ENCODE assay signal across 11 cellular contexts in genomic region chr4:184281231-184282139, GRCh38.
DNase-seq lines count a peak whose midpoint lies in the region; ATAC-seq lines count a peak whose summit lies in the region.
"Had no signal": no experiment of that assay in that cellular context is flagged by ENCODE, and none has a peak within 500 bp of the region (broad histone marks: within the 10 kb centered on the region; RNA-seq: fewer than 3 reads in every experiment).

No MANE protein-coding gene starts in this region.

- no peaks in the 10 kb centered on the region for H3K36me3 ChIP-seq in aorta (ENCODE audit: control insufficient read depth in 1 of 2, insufficient read depth in 2 of 2, low read length in 1 of 2)
- H3K36me3 ChIP-seq: brain microvascular endothelial cell had no signal

- peak overlapping the region; percentile 95 for H3K27ac Mint-ChIP-seq in activated CD8-positive, alpha-beta memory T cell treated with anti-CD3 and anti-CD28 coated beads, Interleukin-2, amount 10 ng/mL, durations not matched to agents 7 days and 5 days
- peak overlapping the region; percentile 89 for H3K27ac Mint-ChIP-seq in stimulated activated effector memory CD8-positive, alpha-beta T cell treated with anti-CD3 and anti-CD28 coated beads, Interleukin-12 subunit alpha, Interleukin-12 subunit beta, amount 100 ng/mL, for 72 hours

- no peaks in the 10 kb centered on the region for H3K9me3 ChIP-seq in aorta (ENCODE audit: control insufficient read depth, low read length)

- intact Hi-C loops in aorta (cut with DNase I) = no loop called here

- CTCF ChIA-PET in activated CD8-positive, alpha-beta memory T cell treated with anti-CD3 and anti-CD28 coated beads, Interleukin-2, amount 10 ng/mL, durations not matched to agents 7 days and 5 days (lab: Charles Lee) = interaction anchor here (0.7 to 7.4 kb wide), 14 partner anchors 8 to 452 kb away, joined by 3 to 153 read pairs (median 4); partner anchors contain the start of gene CENPU

- peak overlapping the region; percentile 42 for H3K4me3 Mint-ChIP-seq in activated CD8-positive, alpha-beta memory T cell treated with anti-CD3 and anti-CD28 coated beads, Interleukin-2, amount 10 ng/mL, durations not matched to agents 7 days and 5 days
- peak overlapping the region; percentile 58 for H3K4me3 Mint-ChIP-seq in stimulated activated effector memory CD8-positive, alpha-beta T cell treated with anti-CD3 and anti-CD28 coated beads, Interleukin-12 subunit alpha, Interleukin-12 subunit beta, amount 100 ng/mL, for 72 hours

- no peaks in the 10 kb centered on the region for H3K27me3 Mint-ChIP-seq in activated CD8-positive, alpha-beta memory T cell treated with anti-CD3 and anti-CD28 coated beads, Interleukin-2, amount 10 ng/mL, durations not matched to agents 7 days and 5 days

- peaks cover 12% of the 10 kb centered on the region for H3K36me3 Mint-ChIP-seq in activated CD8-positive, alpha-beta memory T cell treated with anti-CD3 and anti-CD28 coated beads, Interleukin-2, amount 10 ng/mL, durations not matched to agents 7 days and 5 days
- H3K36me3 Mint-ChIP-seq in stimulated activated effector memory CD8-positive, alpha-beta T cell treated with anti-CD3 and anti-CD28 coated beads, Interleukin-12 subunit alpha, Interleukin-12 subunit beta, amount 100 ng/mL, for 72 hours = no peaks in the 10 kb centered on the region

- H3K27me3 ChIP-seq in aorta (ENCODE audit: control insufficient read depth in 1 of 2, insufficient read depth in 2 of 2, low read length in 1 of 2) = no peaks in the 10 kb centered on the region
- H3K27me3 ChIP-seq: brain microvascular endothelial cell had no signal

- 86 to 88% methylated on average over 12 of the region's 12 CpGs for WGBS in aorta, 2 donors

- H3K4me3 ChIP-seq in aorta (ENCODE audit: low read length in 2 of 2) = no peak overlapping the region

- no peaks in the 10 kb centered on the region for H3K4me1 ChIP-seq in aorta (ENCODE audit: control insufficient read depth in 1 of 2, insufficient read depth in 2 of 2, low read length in 2 of 2)

- DNase-seq in activated CD4-positive, CD25-positive, alpha-beta regulatory T cell (lab: John Stamatoyannopoulos, UW) = no peak
- no peak for DNase-seq in activated CD8-positive, alpha-beta memory T cell treated with anti-CD3 and anti-CD28 coated beads, Interleukin-2, amount 10 ng/mL, durations not matched to agents 7 days and 5 days
- DNase-seq in stimulated activated effector memory CD8-positive, alpha-beta T cell treated with anti-CD3 and anti-CD28 coated beads, Interleukin-12 subunit alpha, Interleukin-12 subunit beta, amount 100 ng/mL, for 72 hours (ENCODE audit: low spot score in 2 of 2) = peak in 1 of 2 donors; percentile 61
- DNase-seq in aorta (no peak), hypothalamus (lab: John Stamatoyannopoulos, UW) (no peak), GM19240 (ENCODE audit: insufficient read length, low spot score) (no peak)
- DNase-seq: brain microvascular endothelial cell, left cardiac atrium had no signal

- ATAC-seq in activated CD4-positive, CD25-positive, alpha-beta regulatory T cell treated with anti-CD3 and anti-CD28 coated beads, Interleukin-2, amount 50 U/mL, for 24 hours = peak; percentile 34 to 45
- ATAC-seq in HG02852 (IDR thresholded peaks at IDR 0.05; ENCODE audit: unreplicated experiment) (peak; percentile 37), aorta (ENCODE audit: low FRiP score) (no peak)
- ATAC-seq in activated CD8-positive, alpha-beta memory T cell treated with anti-CD3 and anti-CD28 coated beads, Interleukin-2, amount 10 ng/mL, durations not matched to agents 7 days and 5 days = no peak
- peak; percentile 38 for ATAC-seq in stimulated activated effector memory CD8-positive, alpha-beta T cell treated with anti-CD3 and anti-CD28 coated beads, Interleukin-12 subunit alpha, Interleukin-12 subunit beta, amount 100 ng/mL, for 72 hours

- H3K27ac ChIP-seq in aorta (ENCODE audit: low read depth in 1 of 2, low read length in 2 of 2) = no peak overlapping the region
- H3K27ac ChIP-seq: brain microvascular endothelial cell, HL-60 had no signal

- peaks cover 61% of the 10 kb centered on the region for H3K4me1 Mint-ChIP-seq in activated CD8-positive, alpha-beta memory T cell treated with anti-CD3 and anti-CD28 coated beads, Interleukin-2, amount 10 ng/mL, durations not matched to agents 7 days and 5 days
- H3K4me1 Mint-ChIP-seq in stimulated activated effector memory CD8-positive, alpha-beta T cell treated with anti-CD3 and anti-CD28 coated beads, Interleukin-12 subunit alpha, Interleukin-12 subunit beta, amount 100 ng/mL, for 72 hours = peaks cover 63% of the 10 kb centered on the region

- peaks cover 3% of the 10 kb centered on the region for H3K9me3 Mint-ChIP-seq in activated CD8-positive, alpha-beta memory T cell treated with anti-CD3 and anti-CD28 coated beads, Interleukin-2, amount 10 ng/mL, durations not matched to agents 7 days and 5 days (ENCODE audit: low read depth)
- peaks cover 3% of the 10 kb centered on the region for H3K9me3 Mint-ChIP-seq in stimulated activated effector memory CD8-positive, alpha-beta T cell treated with anti-CD3 and anti-CD28 coated beads, Interleukin-12 subunit alpha, Interleukin-12 subunit beta, amount 100 ng/mL, for 72 hours

Comparison
In these comparisons a context has a peak if more than half of its experiments do, and no peak if none do; other contexts are left out.
1. ATAC-seq: peak in activated CD4-positive, CD25-positive, alpha-beta regulatory T cell treated with anti-CD3 and anti-CD28 coated beads, Interleukin-2, amount 50 U/mL, for 24 hours (2 of 2), HG02852 (single experiment) and stimulated activated effector memory CD8-positive, alpha-beta T cell treated with anti-CD3 and anti-CD28 coated beads, Interleukin-12 subunit alpha, Interleukin-12 subunit beta, amount 100 ng/mL, for 72 hours (single experiment); none in activated CD8-positive, alpha-beta memory T cell treated with anti-CD3 and anti-CD28 coated beads, Interleukin-2, amount 10 ng/mL, durations not matched to agents 7 days and 5 days (single experiment) and aorta (single experiment).